In the genomic region with DNA sequence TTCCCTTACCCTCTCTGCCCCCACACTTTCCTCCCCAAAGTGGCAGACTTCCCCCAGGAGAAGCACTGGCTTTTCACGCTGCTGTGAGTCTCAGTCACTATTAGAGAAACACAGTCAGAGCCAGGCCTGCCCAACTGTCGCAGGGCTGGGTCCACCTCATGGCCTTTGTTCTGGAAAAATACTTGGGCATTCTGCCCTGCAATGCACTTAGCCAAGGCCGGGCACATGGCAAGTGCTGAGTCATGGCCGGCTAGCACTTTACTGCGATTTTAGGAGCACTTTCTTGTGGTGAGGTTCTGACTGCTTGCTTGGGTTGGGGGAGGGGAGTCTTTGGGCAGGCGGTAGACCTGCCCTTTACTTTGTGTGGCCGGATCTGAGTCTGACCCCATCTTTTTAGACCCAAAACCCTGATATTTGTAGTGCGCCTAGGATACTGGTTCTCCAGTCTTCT, we compare ENCODE assay signal across 1 cellular context.
TF ChIP-seq lines count a peak whose summit lies in the region.

No MANE protein-coding gene starts in this region.

TF ChIP-seq in H1, 55 proteins besides CTCF, POLR2A, EP300 and RAD21:
- TF ChIP-seq SP1 (IDR thresholded peaks at IDR 0.05; ENCODE audit: low read depth, low read length) (no peak), MAX (IDR thresholded peaks at IDR 0.05) (peak; percentile 88), CREB1 (IDR thresholded peaks at IDR 0.05) (no peak), BACH1 (IDR thresholded peaks at IDR 0.05; ENCODE audit: low read length) (peak; percentile 96), TAF1 (IDR thresholded peaks at IDR 0.05; ENCODE audit: low read depth, low read length) (0 out of 2 replicates have a peak, but pooled peaks have one; percentile 25), KDM1A (IDR thresholded peaks at IDR 0.05; ENCODE audit: borderline replicate concordance, low read length) (no peak), GABPA (IDR thresholded peaks at IDR 0.05; ENCODE audit: borderline replicate concordance, insufficient read depth, low read length) (0 out of 2 replicates have a peak, but pooled peaks have one; percentile 8), GTF2F1 (IDR thresholded peaks at IDR 0.05; ENCODE audit: borderline replicate concordance, low read depth, low read length) (no peak), MAFK (IDR thresholded peaks at IDR 0.05; ENCODE audit: low read depth, low read length) (peak; percentile 89; the same call in 1 of the 2 replicates), RBBP5 (IDR thresholded peaks at IDR 0.05; ENCODE audit: borderline replicate concordance, low read depth, low read length) (0 out of 2 replicates have a peak, but pooled peaks have one; percentile 11)
- TF ChIP-seq, protein P1, sequence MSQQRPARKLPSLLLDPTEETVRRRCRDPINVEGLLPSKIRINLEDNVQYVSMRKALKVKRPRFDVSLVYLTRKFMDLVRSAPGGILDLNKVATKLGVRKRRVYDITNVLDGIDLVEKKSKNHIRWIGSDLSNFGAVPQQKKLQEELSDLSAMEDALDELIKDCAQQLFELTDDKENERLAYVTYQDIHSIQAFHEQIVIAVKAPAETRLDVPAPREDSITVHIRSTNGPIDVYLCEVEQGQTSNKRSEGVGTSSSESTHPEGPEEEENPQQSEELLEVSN (IDR thresholded peaks at IDR 0.05) = 0 out of 2 replicates have a peak, but pooled peaks have one; percentile 27
